In the genomic region with DNA sequence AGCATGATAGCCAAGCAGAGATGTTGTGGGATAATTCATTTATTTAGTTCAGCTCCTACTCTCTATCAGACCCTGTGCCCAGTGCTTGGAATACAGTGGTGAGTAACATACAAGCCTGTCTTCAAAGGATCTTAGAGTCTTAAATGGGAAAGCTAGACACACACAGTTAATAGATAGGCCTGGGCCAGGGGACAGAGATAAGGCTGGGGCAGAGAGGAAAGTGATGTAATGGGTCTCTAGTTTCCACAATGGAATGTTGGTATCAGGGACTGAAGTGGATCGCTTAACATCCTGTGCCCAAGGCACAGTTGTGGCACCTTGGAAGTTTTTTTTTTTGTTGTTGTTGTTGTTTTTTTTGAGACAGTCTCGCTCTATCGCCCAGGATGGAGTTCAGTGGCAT, we compare ENCODE assay signal across 26 cellular contexts.
"Had no signal": no experiment of that assay in that cellular context is flagged by ENCODE, and none has a peak within 500 bp of the region (broad histone marks: within the 10 kb centered on the region; RNA-seq: fewer than 3 reads in every experiment).

No MANE protein-coding gene starts in this region.

- H3K27ac Mint-ChIP-seq: stimulated activated effector memory CD8-positive, alpha-beta T cell treated with anti-CD3 and anti-CD28 coated beads, Interleukin-12 subunit alpha, Interleukin-12 subunit beta, amount 100 ng/mL, for 72 hours; stimulated activated memory B cell treated with anti-CD40 and anti-IgM and Interleukin-4, amounts not matched to agents 10 μg/mL and 1 μg/mL and 100 μg/mL, for 72 hours; stimulated activated naive B cell treated with anti-CD40 and anti-IgM and Interleukin-4, amounts not matched to agents 10 μg/mL and 1 μg/mL and 100 μg/mL, for 72 hours; stimulated activated naive CD8-positive, alpha-beta T cell treated with anti-CD3 and anti-CD28 coated beads, Interleukin-15, amount 100 ng/mL, for 72 hours; stimulated activated naive CD8-positive, alpha-beta T cell treated with anti-CD3 and anti-CD28 coated beads, Interleukin-15, Interleukin-2, amounts not matched to agents 100 ng/mL and 50 ng/mL, for 24 hours; type B pancreatic cell had no signal

- H3K4me1 ChIP-seq: uterus had no signal

- H3K27me3 ChIP-seq: testis, vagina had no signal

- H3K36me3 ChIP-seq: stomach, suprapubic skin, thoracic aorta, thyroid gland, tibial artery, tibial nerve, transverse colon, upper lobe of left lung, uterus, vagina had no signal

- H3K36me3 Mint-ChIP-seq: stimulated activated effector memory CD8-positive, alpha-beta T cell treated with anti-CD3 and anti-CD28 coated beads, Interleukin-12 subunit alpha, Interleukin-12 subunit beta, amount 100 ng/mL, for 72 hours; stimulated activated memory B cell treated with anti-CD40 and anti-IgM and Interleukin-4, amounts not matched to agents 10 μg/mL and 1 μg/mL and 100 μg/mL, for 72 hours; type B pancreatic cell had no signal

- H3K9me3 Mint-ChIP-seq: stimulated activated effector memory CD8-positive, alpha-beta T cell treated with anti-CD3 and anti-CD28 coated beads, Interleukin-12 subunit alpha, Interleukin-12 subunit beta, amount 100 ng/mL, for 72 hours; stimulated activated memory B cell treated with anti-CD40 and anti-IgM and Interleukin-4, amounts not matched to agents 10 μg/mL and 1 μg/mL and 100 μg/mL, for 72 hours; stimulated activated naive B cell treated with anti-CD40 and anti-IgM and Interleukin-4, amounts not matched to agents 10 μg/mL and 1 μg/mL and 100 μg/mL, for 72 hours; stimulated activated naive CD8-positive, alpha-beta T cell treated with anti-CD3 and anti-CD28 coated beads, Interleukin-15, amount 100 ng/mL, for 72 hours; stimulated activated naive CD8-positive, alpha-beta T cell treated with anti-CD3 and anti-CD28 coated beads, Interleukin-15, Interleukin-2, amounts not matched to agents 100 ng/mL and 50 ng/mL, for 24 hours; type B pancreatic cell had no signal

- ATAC-seq: stimulated activated effector memory CD8-positive, alpha-beta T cell treated with anti-CD3 and anti-CD28 coated beads, Interleukin-12 subunit alpha, Interleukin-12 subunit beta, amount 100 ng/mL, for 72 hours; stimulated activated memory B cell treated with anti-CD40 and anti-IgM and Interleukin-4, amounts not matched to agents 10 μg/mL and 1 μg/mL and 100 μg/mL, for 72 hours; stimulated activated naive B cell treated with anti-CD40 and anti-IgM and Interleukin-4, amounts not matched to agents 10 μg/mL and 1 μg/mL and 100 μg/mL, for 72 hours; stimulated activated naive CD8-positive, alpha-beta T cell treated with anti-CD3 and anti-CD28 coated beads, Interleukin-15, amount 100 ng/mL, for 72 hours; stimulated activated naive CD8-positive, alpha-beta T cell treated with anti-CD3 and anti-CD28 coated beads, Interleukin-15, Interleukin-2, amounts not matched to agents 100 U/mL and 50 U/mL, for 24 hours had no signal

- DNase-seq: stimulated activated CD4-positive, alpha-beta T cell treated with anti-CD3 and anti-CD28 coated beads, Interleukin-2, amount 100 ng/mL, for 48 hours; stimulated activated CD4-positive, alpha-beta T cell treated with anti-CD3 and anti-CD28 coated beads, Interleukin-4, amount 100 ng/mL, for 1 hour; stimulated activated CD4-positive, alpha-beta T cell treated with anti-CD3 and anti-CD28 coated beads, Interleukin-4, amount 100 ng/mL, for 24 hours; stimulated activated CD4-positive, alpha-beta T cell treated with anti-CD3 and anti-CD28 coated beads, Interleukin-4, amount 100 ng/mL, for 4 hours; stimulated activated CD8-positive, alpha-beta memory T cell treated with anti-CD3 and anti-CD28 coated beads, Interleukin-4, amount 100 ng/mL, for 48 hours; stimulated activated naive B cell treated with anti-CD40 and anti-IgM and Interleukin-4, amounts not matched to agents 10 μg/mL and 1 μg/mL and 100 μg/mL, for 72 hours; stimulated activated naive CD4-positive, alpha-beta T cell; stimulated activated naive CD4-positive, alpha-beta T cell treated with Interleukin-2 at 50 U/mL for 16 hours; stimulated activated naive CD8-positive, alpha-beta T cell treated with anti-CD3 and anti-CD28 coated beads, Interleukin-15, amount 100 ng/mL, for 72 hours; stimulated activated naive CD8-positive, alpha-beta T cell treated with anti-CD3 and anti-CD28 coated beads, Interleukin-15, Interleukin-2, amounts not matched to agents 100 U/mL and 50 U/mL, for 24 hours; stomach; substantia nigra; testis; thyroid gland; tibial artery; transverse colon; upper lobe of left lung; uterus had no signal

- H3K4me3 Mint-ChIP-seq: stimulated activated effector memory CD8-positive, alpha-beta T cell treated with anti-CD3 and anti-CD28 coated beads, Interleukin-12 subunit alpha, Interleukin-12 subunit beta, amount 100 ng/mL, for 72 hours; stimulated activated memory B cell treated with anti-CD40 and anti-IgM and Interleukin-4, amounts not matched to agents 10 μg/mL and 1 μg/mL and 100 μg/mL, for 72 hours; stimulated activated naive B cell treated with anti-CD40 and anti-IgM and Interleukin-4, amounts not matched to agents 10 μg/mL and 1 μg/mL and 100 μg/mL, for 72 hours; stimulated activated naive CD8-positive, alpha-beta T cell treated with anti-CD3 and anti-CD28 coated beads, Interleukin-15, amount 100 ng/mL, for 72 hours; stimulated activated naive CD8-positive, alpha-beta T cell treated with anti-CD3 and anti-CD28 coated beads, Interleukin-15, Interleukin-2, amounts not matched to agents 100 ng/mL and 50 ng/mL, for 24 hours; type B pancreatic cell had no signal

- H3K9me3 ChIP-seq: stomach, suprapubic skin, testis, thoracic aorta, thyroid gland, tibial artery, tibial nerve, transverse colon, upper lobe of left lung, uterus, vagina had no signal

- H3K27ac ChIP-seq: stomach, suprapubic skin, testis, thoracic aorta, thyroid gland, tibial artery, tibial nerve, transverse colon, upper lobe of left lung, uterus, vagina had no signal

- H3K4me3 ChIP-seq: stomach, suprapubic skin, testis, thoracic aorta, thyroid gland, tibial artery, tibial nerve, transverse colon, upper lobe of left lung, uterus, vagina had no signal
